ENCODE assay signal across 24 cellular contexts in genomic region chr1:19035356-19036048, GRCh38.
DNase-seq lines count a peak whose midpoint lies in the region; ATAC-seq and TF ChIP-seq lines count a peak whose summit lies in the region.
"Had no signal": no experiment of that assay in that cellular context is flagged by ENCODE, and none has a peak within 500 bp of the region (broad histone marks: within the 10 kb centered on the region; RNA-seq: fewer than 3 reads in every experiment).

No MANE protein-coding gene starts in this region.

- H3K36me3 Mint-ChIP-seq in activated T-cell treated with anti-CD3 and anti-CD28 coated beads, Interleukin-2, amount 50 U/mL, for 24 hours (ENCODE audit: low read depth): no peaks in the 10 kb centered on the region
- no peaks in the 10 kb centered on the region for H3K36me3 Mint-ChIP-seq in activated T-cell treated with anti-CD3 and anti-CD28 coated beads, Interleukin-2, amount 50 U/mL, for 4 hours (ENCODE audit: insufficient read depth)
- H3K36me3 Mint-ChIP-seq in CD14-positive monocyte: no peaks in the 10 kb centered on the region
- no peaks in the 10 kb centered on the region for H3K36me3 Mint-ChIP-seq in activated CD4-positive, alpha-beta T cell treated with anti-CD3 and anti-CD28 coated beads for 36 hours (ENCODE audit: low read depth)
- H3K36me3 Mint-ChIP-seq: activated naive CD4-positive, alpha-beta T cell treated with anti-CD3 and anti-CD28 coated beads, Interleukin-2, amount 10 ng/mL, durations not matched to agents 7 days and 5 days; naive thymus-derived CD8-positive, alpha-beta T cell; type B pancreatic cell had no signal

- H3K9me3 ChIP-seq in liver (ENCODE audit: control insufficient read depth in 4 of 4, low read length in 3 of 4): no peaks in the 10 kb centered on the region
- H3K9me3 ChIP-seq in transverse colon: no peaks in the 10 kb centered on the region
- H3K9me3 ChIP-seq: BE2C, gastrocnemius medialis had no signal

- peaks cover 11 to 33% (median 22%) of the 10 kb centered on the region in 4 donors for H3K4me1 ChIP-seq in liver (ENCODE audit: control insufficient read depth in 4 of 4, insufficient read depth in 4 of 4, low read length in 3 of 4)
- H3K4me1 ChIP-seq in transverse colon: no peaks in the 10 kb centered on the region
- H3K4me1 ChIP-seq: BE2C had no signal

- no peak overlapping the region for H3K27ac Mint-ChIP-seq in activated T-cell treated with anti-CD3 and anti-CD28 coated beads, Interleukin-2, amount 50 U/mL, for 24 hours
- no peak overlapping the region for H3K27ac Mint-ChIP-seq in CD14-positive monocyte
- no peak overlapping the region for H3K27ac Mint-ChIP-seq in activated CD4-positive, alpha-beta T cell treated with anti-CD3 and anti-CD28 coated beads for 36 hours
- H3K27ac Mint-ChIP-seq: activated CD8-positive, alpha-beta T cell treated with anti-CD3 and anti-CD28 coated beads, Interleukin-2, amount 10 ng/mL, durations not matched to agents 7 days and 5 days; activated naive CD4-positive, alpha-beta T cell treated with anti-CD3 and anti-CD28 coated beads, Interleukin-2, amount 10 ng/mL, durations not matched to agents 7 days and 5 days; stimulated activated naive CD8-positive, alpha-beta T cell treated with anti-CD3 and anti-CD28 coated beads, Interleukin-15, Interleukin-2, amounts not matched to agents 100 ng/mL and 50 ng/mL, for 24 hours; type B pancreatic cell had no signal

- no peaks in the 10 kb centered on the region for H3K9me3 Mint-ChIP-seq in activated T-cell treated with anti-CD3 and anti-CD28 coated beads, Interleukin-2, amount 50 U/mL, for 24 hours
- no peaks in the 10 kb centered on the region for H3K9me3 Mint-ChIP-seq in activated T-cell treated with anti-CD3 and anti-CD28 coated beads, Interleukin-2, amount 50 U/mL, for 4 hours
- H3K9me3 Mint-ChIP-seq in CD14-positive monocyte: no peaks in the 10 kb centered on the region
- H3K9me3 Mint-ChIP-seq in activated CD4-positive, alpha-beta T cell treated with anti-CD3 and anti-CD28 coated beads for 36 hours (ENCODE audit: low read depth): no peaks in the 10 kb centered on the region
- H3K9me3 Mint-ChIP-seq: activated naive CD4-positive, alpha-beta T cell treated with anti-CD3 and anti-CD28 coated beads, Interleukin-2, amount 10 ng/mL, durations not matched to agents 7 days and 5 days; naive thymus-derived CD8-positive, alpha-beta T cell; stimulated activated naive CD8-positive, alpha-beta T cell treated with anti-CD3 and anti-CD28 coated beads, Interleukin-15, Interleukin-2, amounts not matched to agents 100 ng/mL and 50 ng/mL, for 24 hours; type B pancreatic cell had no signal

- H3K4me1 Mint-ChIP-seq in activated T-cell treated with anti-CD3 and anti-CD28 coated beads, Interleukin-2, amount 50 U/mL, for 24 hours (ENCODE audit: low read depth): no peaks in the 10 kb centered on the region
- no peaks in the 10 kb centered on the region for H3K4me1 Mint-ChIP-seq in activated T-cell treated with anti-CD3 and anti-CD28 coated beads, Interleukin-2, amount 50 U/mL, for 4 hours (ENCODE audit: low read depth)
- H3K4me1 Mint-ChIP-seq in CD14-positive monocyte: no peaks in the 10 kb centered on the region
- H3K4me1 Mint-ChIP-seq in activated CD4-positive, alpha-beta T cell treated with anti-CD3 and anti-CD28 coated beads for 36 hours: no peaks in the 10 kb centered on the region
- H3K4me1 Mint-ChIP-seq: activated naive CD4-positive, alpha-beta T cell treated with anti-CD3 and anti-CD28 coated beads, Interleukin-2, amount 10 ng/mL, durations not matched to agents 7 days and 5 days; naive thymus-derived CD8-positive, alpha-beta T cell had no signal

- DNase-seq in activated T-cell treated with anti-CD3 and anti-CD28 coated beads, Interleukin-2, amount 50 U/mL, for 24 hours: peak; percentile 7
- no peak for DNase-seq in activated T-cell treated with anti-CD3 and anti-CD28 coated beads, Interleukin-2, amount 50 U/mL, for 4 hours
- DNase-seq in transverse colon (peak; percentile 6), CD14-positive monocyte (ENCODE audit: low spot score) (no peak), NCI-H1694 treated with DMSO at 0.1 percent for 48 hours (lab: John Stamatoyannopoulos, UW) (no peak)
- DNase-seq in activated CD4-positive, alpha-beta T cell treated with anti-CD3 and anti-CD28 coated beads for 36 hours: no peak
- DNase-seq: activated CD8-positive, alpha-beta T cell treated with anti-CD3 and anti-CD28 coated beads, Interleukin-2, amount 10 ng/mL, durations not matched to agents 7 days and 5 days; activated naive CD4-positive, alpha-beta T cell treated with anti-CD3 and anti-CD28 coated beads, Interleukin-2, amount 10 ng/mL, durations not matched to agents 7 days and 5 days; activated T-cell treated with anti-CD3 and anti-CD28 coated beads, Interleukin-2, amount 50 U/mL, for 1 hour; anterior cingulate cortex; BE2C; effector CD4-positive, alpha-beta T cell; gastrocnemius medialis; kidney glomerular epithelial cell; naive thymus-derived CD8-positive, alpha-beta T cell; small intestine; stimulated activated CD4-positive, alpha-beta T cell treated with anti-CD3 and anti-CD28 coated beads, Interleukin-4, amount 100 ng/mL, for 1 hour; T-helper 9 cell had no signal

- H3K27ac ChIP-seq in liver (ENCODE audit: low read depth in 1 of 2, low read length in 2 of 2) (peak overlapping the region; percentile 2 to 63), transverse colon (no peak overlapping the region)
- H3K27ac ChIP-seq: gastrocnemius medialis had no signal

- intact Hi-C loops in transverse colon (cut with DNase I; ENCODE audit: low total_unique reads) (no loop called here), CD14-positive monocyte (cut with micrococcal nuclease) (no loop called here)
- intact Hi-C loops in activated CD4-positive, alpha-beta T cell treated with anti-CD3 and anti-CD28 coated beads for 36 hours (cut with DNase I, micrococcal nuclease): no loop called here

- H3K27me3 ChIP-seq in liver (ENCODE audit: control insufficient read depth in 4 of 4, insufficient read depth in 4 of 4, low read length in 3 of 4) (no peaks in the 10 kb centered on the region), transverse colon (peaks cover 12% of the 10 kb centered on the region)
- H3K27me3 ChIP-seq: BE2C had no signal

- POLR2A ChIA-PET in activated CD4-positive, alpha-beta T cell treated with anti-CD3 and anti-CD28 coated beads for 36 hours (lab: Charles Lee): no interaction called here

- TF ChIP-seq POLR2A in transverse colon (IDR thresholded peaks at IDR 0.05): no peak

- peaks cover 6% of the 10 kb centered on the region for H3K27me3 Mint-ChIP-seq in activated T-cell treated with anti-CD3 and anti-CD28 coated beads, Interleukin-2, amount 50 U/mL, for 24 hours
- H3K27me3 Mint-ChIP-seq in activated T-cell treated with anti-CD3 and anti-CD28 coated beads, Interleukin-2, amount 50 U/mL, for 4 hours (ENCODE audit: low read depth): peaks cover 3% of the 10 kb centered on the region
- H3K27me3 Mint-ChIP-seq in CD14-positive monocyte (ENCODE audit: low read depth in 3 of 3): peaks cover 14 to 22% (median 19%) of the 10 kb centered on the region in 3 donors
- peaks cover 4% of the 10 kb centered on the region for H3K27me3 Mint-ChIP-seq in activated CD4-positive, alpha-beta T cell treated with anti-CD3 and anti-CD28 coated beads for 36 hours
- H3K27me3 Mint-ChIP-seq: stimulated activated naive CD8-positive, alpha-beta T cell treated with anti-CD3 and anti-CD28 coated beads, Interleukin-15, Interleukin-2, amounts not matched to agents 100 ng/mL and 50 ng/mL, for 24 hours had no signal

- no peak overlapping the region for H3K9ac ChIP-seq in liver (ENCODE audit: low read depth in 1 of 2, low read length in 2 of 2)

- no peak for ATAC-seq in activated T-cell treated with anti-CD3 and anti-CD28 coated beads, Interleukin-2, amount 50 U/mL, for 4 hours
- peak; percentile 11; the same call in 2 of the 3 replicates for ATAC-seq in SK-N-SH treated with all-trans-retinoic acid at 6 μM for 48 hours
- no peak for ATAC-seq in activated CD4-positive, alpha-beta T cell treated with anti-CD3 and anti-CD28 coated beads for 36 hours
- ATAC-seq: activated CD4-positive, CD25-positive, alpha-beta regulatory T cell treated with anti-CD3 and anti-CD28 coated beads, Interleukin-2, amount 50 U/mL, for 24 hours; activated CD8-positive, alpha-beta T cell treated with anti-CD3 and anti-CD28 coated beads, Interleukin-2, amount 10 ng/mL, durations not matched to agents 7 days and 5 days; esophagus mucosa; gastrocnemius medialis; naive thymus-derived CD8-positive, alpha-beta T cell had no signal

- no peak overlapping the region for H3K4me3 Mint-ChIP-seq in activated T-cell treated with anti-CD3 and anti-CD28 coated beads, Interleukin-2, amount 50 U/mL, for 24 hours
- H3K4me3 Mint-ChIP-seq in activated T-cell treated with anti-CD3 and anti-CD28 coated beads, Interleukin-2, amount 50 U/mL, for 4 hours: no peak overlapping the region
- no peak overlapping the region for H3K4me3 Mint-ChIP-seq in CD14-positive monocyte
- no peak overlapping the region for H3K4me3 Mint-ChIP-seq in activated CD4-positive, alpha-beta T cell treated with anti-CD3 and anti-CD28 coated beads for 36 hours
- H3K4me3 Mint-ChIP-seq: activated CD8-positive, alpha-beta T cell treated with anti-CD3 and anti-CD28 coated beads, Interleukin-2, amount 10 ng/mL, durations not matched to agents 7 days and 5 days; activated naive CD4-positive, alpha-beta T cell treated with anti-CD3 and anti-CD28 coated beads, Interleukin-2, amount 10 ng/mL, durations not matched to agents 7 days and 5 days; naive thymus-derived CD8-positive, alpha-beta T cell; stimulated activated naive CD8-positive, alpha-beta T cell treated with anti-CD3 and anti-CD28 coated beads, Interleukin-15, Interleukin-2, amounts not matched to agents 100 ng/mL and 50 ng/mL, for 24 hours; type B pancreatic cell had no signal

- 77% methylated on average over 8 of the region's 8 CpGs for WGBS in liver
- 66% methylated on average over 8 of the region's 8 CpGs; no CpG with 5 or more reads in 1 of the 2 donors for WGBS in transverse colon (ENCODE audit: low coverage in 1 of 2), 2 donors

- no peak for TF ChIP-seq RAD21 in liver (IDR thresholded peaks at IDR 0.05)

- in situ Hi-C loops in transverse colon (cut with MboI; ENCODE audit: low pct_ligation_motif_present in 1 of 4, low pct_unique_long_range_greater_than_20kb in 1 of 4, low sequenced_read_pairs in 3 of 4): no loop called here

- TF ChIP-seq EP300 in transverse colon (IDR thresholded peaks at IDR 0.05; ENCODE audit: low read depth): no peak

- CTCF ChIA-PET in activated CD4-positive, alpha-beta T cell treated with anti-CD3 and anti-CD28 coated beads for 36 hours (lab: Charles Lee): interaction anchor here (0.7 to 1.8 kb wide), 2 partner anchors 92 to 122 kb away, joined by 3 to 7 read pairs; no protein-coding TSS in a partner anchor

- no peak for TF ChIP-seq CTCF in liver (IDR thresholded peaks at IDR 0.05; ENCODE audit: low read depth, low read length, missing input control)
- TF ChIP-seq CTCF in transverse colon (IDR thresholded peaks at IDR 0.05): no peak
- TF ChIP-seq CTCF in CD14-positive monocyte (IDR thresholded peaks at IDR 0.05): no peak

- H3K36me3 ChIP-seq in liver (ENCODE audit: control insufficient read depth in 4 of 4, insufficient read depth in 3 of 4, low read depth in 1 of 4, low read length in 3 of 4) (no peaks in the 10 kb centered on the region), transverse colon (no peaks in the 10 kb centered on the region)
- H3K36me3 ChIP-seq: BE2C, gastrocnemius medialis had no signal

- no peak overlapping the region for H3K4me3 ChIP-seq in liver (ENCODE audit: low read depth in 1 of 3, low read length in 3 of 3)
- no peak overlapping the region for H3K4me3 ChIP-seq in transverse colon
- H3K4me3 ChIP-seq: gastrocnemius medialis had no signal

Comparison
In these comparisons a context has a peak if more than half of its experiments do, and no peak if none do; other contexts are left out.
1. DNase-seq: peak in activated T-cell treated with anti-CD3 and anti-CD28 coated beads, Interleukin-2, amount 50 U/mL, for 24 hours (single experiment) and transverse colon (single experiment); none in activated T-cell treated with anti-CD3 and anti-CD28 coated beads, Interleukin-2, amount 50 U/mL, for 4 hours (single experiment), CD14-positive monocyte (single experiment), activated CD4-positive, alpha-beta T cell treated with anti-CD3 and anti-CD28 coated beads for 36 hours (single experiment) and NCI-H1694 treated with DMSO at 0.1 percent for 48 hours (single experiment).
2. H3K27ac ChIP-seq: peak in liver (2 of 2); none in transverse colon (0 of 4).